19 cellular contexts compared by ENCODE assay signal in the genomic region with DNA sequence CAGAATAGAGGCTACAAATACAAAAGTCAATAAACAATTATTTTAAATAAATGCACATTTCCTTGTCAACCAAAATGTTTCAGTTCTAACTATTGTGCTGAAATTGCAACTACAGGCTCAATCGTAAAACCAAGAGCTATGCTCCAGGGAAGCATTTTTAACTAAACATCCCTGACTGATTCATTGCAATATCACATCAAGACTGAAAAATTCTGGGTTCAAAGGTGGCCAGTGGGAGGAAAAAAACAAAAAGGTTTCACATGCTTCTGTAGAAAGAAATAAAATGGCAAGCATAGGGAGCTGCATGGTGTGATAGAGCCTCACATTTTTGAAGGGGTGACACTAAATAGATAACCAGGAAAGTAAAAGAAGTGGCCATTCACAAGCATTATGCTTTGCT.
DNase-seq lines count a peak whose midpoint lies in the region; ATAC-seq and TF ChIP-seq lines count a peak whose summit lies in the region.
"Had no signal": no experiment of that assay in that cellular context is flagged by ENCODE, and none has a peak within 500 bp of the region (broad histone marks: within the 10 kb centered on the region; RNA-seq: fewer than 3 reads in every experiment).

No MANE protein-coding gene starts in this region.

- H3K79me2 ChIP-seq in neural progenitor cell (ENCODE audit: low read depth): no peaks in the 10 kb centered on the region

- POLR2A ChIA-PET in AG04450 (lab: Yijun Ruan, JAX) (no interaction called here), HEK293T (lab: Yijun Ruan, JAX) (no interaction called here)

- H3K36me3 Mint-ChIP-seq in neural progenitor cell: no peaks in the 10 kb centered on the region

- H3K4me3 ChIP-seq in AG04450 (ENCODE audit: low read depth, low read length) (no peak overlapping the region), choroid plexus epithelial cell (ENCODE audit: low read depth, low read length) (no peak overlapping the region), neural progenitor cell (no peak overlapping the region)
- H3K4me3 ChIP-seq: A549, SJCRH30 had no signal

- peaks cover 15% of the 10 kb centered on the region for H3K4me1 Mint-ChIP-seq in neural progenitor cell

- no peak overlapping the region for H3K9ac ChIP-seq in neural progenitor cell

- peaks cover 2% of the 10 kb centered on the region for H3K27me3 Mint-ChIP-seq in neural progenitor cell (ENCODE audit: insufficient read depth, low read depth)

- H3K9me3 ChIP-seq in AG04450 (ENCODE audit: control insufficient read depth, insufficient read depth, low read length): no peaks in the 10 kb centered on the region
- H3K9me3 ChIP-seq in neural progenitor cell (ENCODE audit: low read depth): no peaks in the 10 kb centered on the region
- H3K9me3 ChIP-seq: A549, SJCRH30 had no signal

- DNase-seq in AG04450 (ENCODE audit: low read depth, low spot score): peak; percentile 3
- no peak for DNase-seq in HEK293T (ENCODE audit: extremely low spot score)
- DNase-seq in choroid plexus epithelial cell (ENCODE audit: low read depth): peak; percentile 84
- no peak for DNase-seq in neural progenitor cell (ENCODE audit: low spot score)
- DNase-seq in activated T-cell treated with anti-CD3 and anti-CD28 coated beads, Interleukin-2, amount 50 U/mL, for 48 hours: no peak
- DNase-seq in NCI-H82 (lab: John Stamatoyannopoulos, UW): no peak
- DNase-seq: C1 segment of cervical spinal cord, DND-41, HFFc6, NCI-H1048, NCI-H1694 treated with DMSO at 0.1 percent for 48 hours, NCI-H446, NCI-H774, PC-3, SJCRH30 had no signal

- H3K27me3 ChIP-seq in AG04450 (ENCODE audit: control insufficient read depth, insufficient read depth, low read length): no peaks in the 10 kb centered on the region
- H3K27me3 ChIP-seq in neural progenitor cell: no peaks in the 10 kb centered on the region
- H3K27me3 ChIP-seq: SJCRH30 had no signal

- peaks cover 5% of the 10 kb centered on the region for H3K9me3 Mint-ChIP-seq in neural progenitor cell
- H3K9me3 Mint-ChIP-seq: HFFc6 had no signal

- H3K4me2 ChIP-seq in neural progenitor cell: no peak overlapping the region
- H3K4me2 ChIP-seq: A549 had no signal

- no peak overlapping the region for H3K4me3 Mint-ChIP-seq in neural progenitor cell
- H3K4me3 Mint-ChIP-seq: HFFc6 had no signal

- no peak overlapping the region for H2AFZ ChIP-seq in neural progenitor cell (replicated peaks)

- peaks cover 27% of the 10 kb centered on the region for H3K4me1 ChIP-seq in neural progenitor cell
- H3K4me1 ChIP-seq: A549, SJCRH30 had no signal

- ATAC-seq in HG02588 (IDR thresholded peaks at IDR 0.05; ENCODE audit: unreplicated experiment): no peak
- ATAC-seq in GM19397 (IDR thresholded peaks at IDR 0.05; ENCODE audit: unreplicated experiment): no peak
- ATAC-seq: A549, PC-3 had no signal

- no peaks in the 10 kb centered on the region for H3K36me3 ChIP-seq in neural progenitor cell
- H3K36me3 ChIP-seq: SJCRH30 had no signal

- peaks cover 18% of the 10 kb centered on the region for H3F3A ChIP-seq in neural progenitor cell (ENCODE audit: low read depth)

- no peak overlapping the region for H3K27ac ChIP-seq in AG04450 (ENCODE audit: low read depth, low read length)
- no peak overlapping the region for H3K27ac ChIP-seq in neural progenitor cell
- H3K27ac ChIP-seq: A549, RWPE1, SJCRH30 had no signal

- TF ChIP-seq CTCF in AG04450 (IDR thresholded peaks at IDR 0.05; ENCODE audit: low read depth, low read length) (no peak), choroid plexus epithelial cell (conservative IDR thresholded peaks at IDR 0.05; ENCODE audit: low read depth, low read length) (no peak), neural progenitor cell (IDR thresholded peaks at IDR 0.05) (no peak)

- H3K27ac Mint-ChIP-seq in neural progenitor cell: peak overlapping the region; percentile 11
- H3K27ac Mint-ChIP-seq: HFFc6 had no signal

- CTCF ChIA-PET in AG04450 (lab: Charles Lee): no interaction called here
- CTCF ChIA-PET in HEK293T (lab: Yijun Ruan, JAX): no interaction called here

- no peaks in the 10 kb centered on the region for H4K20me1 ChIP-seq in neural progenitor cell (ENCODE audit: low read depth)

TF ChIP-seq in HEK293T, 16 proteins besides CTCF, POLR2A, EP300 and RAD21:
- TF ChIP-seq, protein P1, sequence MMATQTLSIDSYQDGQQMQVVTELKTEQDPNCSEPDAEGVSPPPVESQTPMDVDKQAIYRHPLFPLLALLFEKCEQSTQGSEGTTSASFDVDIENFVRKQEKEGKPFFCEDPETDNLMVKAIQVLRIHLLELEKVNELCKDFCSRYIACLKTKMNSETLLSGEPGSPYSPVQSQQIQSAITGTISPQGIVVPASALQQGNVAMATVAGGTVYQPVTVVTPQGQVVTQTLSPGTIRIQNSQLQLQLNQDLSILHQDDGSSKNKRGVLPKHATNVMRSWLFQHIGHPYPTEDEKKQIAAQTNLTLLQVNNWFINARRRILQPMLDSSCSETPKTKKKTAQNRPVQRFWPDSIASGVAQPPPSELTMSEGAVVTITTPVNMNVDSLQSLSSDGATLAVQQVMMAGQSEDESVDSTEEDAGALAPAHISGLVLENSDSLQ (IDR thresholded peaks at IDR 0.05): peak; percentile 41; the same call in 1 of the 2 replicates
- TF ChIP-seq ELF4 (IDR thresholded peaks at IDR 0.05) (no peak), ARNT (IDR thresholded peaks at IDR 0.05) (0 out of 2 replicates have a peak, but pooled peaks have one; percentile 4), FOXA1 (IDR thresholded peaks at IDR 0.05) (no peak)
TF ChIP-seq in HEK293T: peak in this region for 2.

Comparison
In these comparisons a context has a peak if more than half of its experiments do, and no peak if none do; other contexts are left out.
1. DNase-seq: peak in AG04450 (single experiment) and choroid plexus epithelial cell (single experiment); none in HEK293T (single experiment), neural progenitor cell (single experiment), activated T-cell treated with anti-CD3 and anti-CD28 coated beads, Interleukin-2, amount 50 U/mL, for 48 hours (0 of 2) and NCI-H82 (single experiment).